Comparison of ENCODE assay signal across 1 cellular context in the genomic region with DNA sequence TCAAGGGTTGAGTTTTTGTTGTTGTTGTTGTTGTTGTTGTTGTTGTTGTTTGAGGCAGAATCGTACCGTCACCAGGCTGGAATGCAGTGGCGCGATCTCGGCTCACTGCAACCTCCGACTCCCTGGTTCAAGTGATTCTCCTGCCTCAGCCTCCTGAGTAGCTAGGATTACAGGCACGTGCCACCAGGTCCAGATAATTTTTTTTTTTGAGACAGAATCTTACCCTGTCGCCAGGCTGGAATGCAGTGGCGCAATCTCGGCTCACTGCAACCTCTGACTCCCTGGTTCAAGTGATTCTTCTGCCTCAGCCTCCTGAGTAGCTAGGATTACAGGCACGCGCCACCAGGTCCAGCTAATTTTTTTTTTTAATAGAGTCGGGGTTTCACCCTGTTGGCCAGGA.
TF ChIP-seq lines count a peak whose summit lies in the region.
"Not testable (repeated sequence)": the region's sequence is repeated elsewhere in the genome, so short reads cannot be mapped to it uniquely, and the experiment has no call there.

No MANE protein-coding gene starts in this region.

TF ChIP-seq in HepG2, 621 proteins besides CTCF, POLR2A, EP300 and RAD21:
- TF ChIP-seq CEBPB (IDR thresholded peaks at IDR 0.05; ENCODE audit: borderline replicate concordance, low read depth, low read length), result peak; percentile 16; the same call in 1 of the 2 replicates
- TF ChIP-seq, protein P1, sequence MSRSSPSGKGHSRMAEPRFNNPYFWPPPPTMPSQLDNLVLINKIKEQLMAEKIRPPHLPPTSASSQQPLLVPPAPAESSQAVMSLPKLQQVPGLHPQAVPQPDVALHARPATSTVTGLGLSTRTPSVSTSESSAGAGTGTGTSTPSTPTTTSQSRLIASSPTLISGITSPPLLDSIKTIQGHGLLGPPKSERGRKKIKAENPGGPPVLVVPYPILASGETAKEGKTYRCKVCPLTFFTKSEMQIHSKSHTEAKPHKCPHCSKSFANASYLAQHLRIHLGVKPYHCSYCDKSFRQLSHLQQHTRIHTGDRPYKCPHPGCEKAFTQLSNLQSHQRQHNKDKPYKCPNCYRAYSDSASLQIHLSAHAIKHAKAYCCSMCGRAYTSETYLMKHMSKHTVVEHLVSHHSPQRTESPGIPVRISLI (CRISPR knock-in tag; IDR thresholded peaks at IDR 0.05; ENCODE audit: borderline replicate concordance), result peak; percentile 48; the same call in 1 of the 2 replicates
- TF ChIP-seq ZNF460 (CRISPR knock-in tag; IDR thresholded peaks at IDR 0.05; ENCODE audit: borderline replicate concordance), result peak; percentile 33; the same call in 1 of the 2 replicates
- peak; percentile 79 for TF ChIP-seq FOXP1 (IDR thresholded peaks at IDR 0.05)
- TF ChIP-seq FOXP1 (CRISPR knock-in tag; IDR thresholded peaks at IDR 0.05), result not testable (repeated sequence)
TF ChIP-seq in HepG2: peak in this region for 4; not testable (repeated sequence) for 617.
